In the genomic region with DNA sequence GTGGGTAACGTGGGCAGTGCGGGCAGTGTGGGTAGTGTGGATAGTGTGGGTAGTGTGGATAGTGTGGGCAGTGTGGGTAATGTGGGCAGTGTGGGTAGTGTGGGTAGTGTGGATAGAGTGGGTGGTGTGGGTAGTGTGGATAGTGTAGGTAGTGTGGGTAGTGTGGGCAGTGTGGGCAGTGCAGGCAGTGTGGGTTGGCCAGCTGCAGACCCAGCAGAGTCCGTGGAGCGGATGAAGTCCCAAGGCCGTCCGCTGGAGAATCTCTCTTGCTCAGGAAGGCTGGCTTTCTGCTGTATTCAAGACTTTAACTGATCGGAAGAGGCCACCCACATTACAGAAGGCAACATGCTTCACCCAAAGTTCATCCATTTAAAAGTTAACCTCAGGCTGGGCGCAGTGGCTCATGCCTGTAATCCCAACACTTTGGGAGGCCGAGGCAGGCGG, we compare ENCODE assay signal across 23 cellular contexts. TPM values are rescaled to one million over a fixed set of nuclear protein-coding genes. Genes with fewer than 3 reads are reported as not detected.
"Had no signal": no experiment of that assay in that cellular context is flagged by ENCODE, and none has a peak within 500 bp of the region (broad histone marks: within the 10 kb centered on the region; RNA-seq: fewer than 3 reads in every experiment).

No MANE protein-coding gene starts in this region.

- ATAC-seq: gastroesophageal sphincter; heart right ventricle; left cardiac atrium; naive thymus-derived CD8-positive, alpha-beta T cell; right cardiac atrium; stimulated activated naive CD8-positive, alpha-beta T cell treated with anti-CD3 and anti-CD28 coated beads, Interleukin-15, Interleukin-2, amounts not matched to agents 100 U/mL and 50 U/mL, for 24 hours; WTC11 had no signal

- H3K4me1 Mint-ChIP-seq: activated CD4-positive, alpha-beta memory T cell treated with anti-CD3 and anti-CD28 coated beads, Interleukin-2, amount 10 ng/mL, durations not matched to agents 7 days and 5 days; activated naive CD8-positive, alpha-beta T cell treated with anti-CD3 and anti-CD28 coated beads, Interleukin-2, amount 10 ng/mL, durations not matched to agents 7 days and 5 days; WTC11 had no signal

- H3K9me3 ChIP-seq: gastroesophageal sphincter, heart right ventricle, prostate gland had no signal

- H3K36me3 ChIP-seq: brain microvascular endothelial cell, gastroesophageal sphincter, heart right ventricle, prostate gland had no signal

- H3K36me3 Mint-ChIP-seq: activated naive CD8-positive, alpha-beta T cell treated with anti-CD3 and anti-CD28 coated beads, Interleukin-2, amount 10 ng/mL, durations not matched to agents 7 days and 5 days; naive thymus-derived CD8-positive, alpha-beta T cell; type B pancreatic cell; WTC11 had no signal

- H3K4me2 ChIP-seq: smooth muscle cell had no signal

- H3K27ac ChIP-seq: brain microvascular endothelial cell, gastroesophageal sphincter, heart right ventricle, prostate gland had no signal

- H3K4me1 ChIP-seq: prostate gland had no signal

- H3K27ac Mint-ChIP-seq: activated CD4-positive, alpha-beta memory T cell treated with anti-CD3 and anti-CD28 coated beads, Interleukin-2, amount 10 ng/mL, durations not matched to agents 7 days and 5 days; dendritic cell treated with granulocyte-macrophage colony-stimulating factor and Interleukin-4, amounts not matched to agents 40 ng/mL and 50 ng/mL, for 4 days; endodermal cell; naive thymus-derived CD8-positive, alpha-beta T cell; type B pancreatic cell; WTC11 had no signal

- H3K9me3 Mint-ChIP-seq: activated CD4-positive, alpha-beta memory T cell treated with anti-CD3 and anti-CD28 coated beads, Interleukin-2, amount 10 ng/mL, durations not matched to agents 7 days and 5 days; dendritic cell treated with granulocyte-macrophage colony-stimulating factor and Interleukin-4, amounts not matched to agents 40 ng/mL and 50 ng/mL, for 4 days; endodermal cell; naive thymus-derived CD8-positive, alpha-beta T cell; type B pancreatic cell; WTC11 had no signal

- DNase-seq: activated CD4-positive, alpha-beta memory T cell treated with anti-CD3 and anti-CD28 coated beads, Interleukin-2, amount 10 ng/mL, durations not matched to agents 7 days and 5 days; activated CD4-positive, alpha-beta T cell treated with anti-CD3 and anti-CD28 coated beads for 4 hours; activated CD8-positive, alpha-beta memory T cell treated with anti-CD3 and anti-CD28 coated beads, Interleukin-2, amount 50 U/mL, for 4 hours; activated naive CD4-positive, alpha-beta T cell; activated naive CD8-positive, alpha-beta T cell treated with anti-CD3 and anti-CD28 coated beads, Interleukin-2, amount 10 ng/mL, durations not matched to agents 7 days and 5 days; anterior cingulate cortex; brain microvascular endothelial cell; heart right ventricle; left cardiac atrium; naive thymus-derived CD8-positive, alpha-beta T cell; right cardiac atrium; stimulated activated CD4-positive, alpha-beta T cell treated with anti-CD3 and anti-CD28 coated beads, Interleukin-4, amount 100 ng/mL, for 4 hours; stimulated activated naive CD8-positive, alpha-beta T cell treated with anti-CD3 and anti-CD28 coated beads, Interleukin-15, Interleukin-2, amounts not matched to agents 100 U/mL and 50 U/mL, for 24 hours; T-helper 2 cell had no signal

- H3K4me3 ChIP-seq: gastroesophageal sphincter, heart right ventricle, prostate gland, smooth muscle cell had no signal

- H3K4me3 Mint-ChIP-seq: activated CD4-positive, alpha-beta memory T cell treated with anti-CD3 and anti-CD28 coated beads, Interleukin-2, amount 10 ng/mL, durations not matched to agents 7 days and 5 days; activated naive CD8-positive, alpha-beta T cell treated with anti-CD3 and anti-CD28 coated beads, Interleukin-2, amount 10 ng/mL, durations not matched to agents 7 days and 5 days; dendritic cell treated with granulocyte-macrophage colony-stimulating factor and Interleukin-4, amounts not matched to agents 40 ng/mL and 50 ng/mL, for 4 days; endodermal cell; naive thymus-derived CD8-positive, alpha-beta T cell; type B pancreatic cell; WTC11 had no signal

RNA-seq across cellular contexts. Expression of gene KRTAP5-6, which starts 26.0 kb away (rescaled TPM):
- total RNA-seq: activated CD4-positive, alpha-beta memory T cell treated with anti-CD3 and anti-CD28 coated beads, Interleukin-2, amount 10 ng/mL, durations not matched to agents 7 days and 5 days; activated naive CD8-positive, alpha-beta T cell treated with anti-CD3 and anti-CD28 coated beads, Interleukin-2, amount 10 ng/mL, durations not matched to agents 7 days and 5 days; endodermal cell; epithelial cell of proximal tubule; gastroesophageal sphincter; heart right ventricle; left cardiac atrium; mucosa of gallbladder; naive thymus-derived CD8-positive, alpha-beta T cell; prostate gland; right cardiac atrium; smooth muscle cell had no signal
- polyA plus RNA-seq: heart right ventricle; naive thymus-derived CD8-positive, alpha-beta T cell; right cardiac atrium; smooth muscle cell had no signal

RNA-seq across cellular contexts. Expression of gene KRTAP5-5, which starts 41.4 kb away (rescaled TPM):
- total RNA-seq: activated CD4-positive, alpha-beta memory T cell treated with anti-CD3 and anti-CD28 coated beads, Interleukin-2, amount 10 ng/mL, durations not matched to agents 7 days and 5 days; activated naive CD8-positive, alpha-beta T cell treated with anti-CD3 and anti-CD28 coated beads, Interleukin-2, amount 10 ng/mL, durations not matched to agents 7 days and 5 days; endodermal cell; epithelial cell of proximal tubule; gastroesophageal sphincter; heart right ventricle; left cardiac atrium; naive thymus-derived CD8-positive, alpha-beta T cell; prostate gland; right cardiac atrium; smooth muscle cell; WTC11 had no signal
- polyA plus RNA-seq: heart right ventricle; naive thymus-derived CD8-positive, alpha-beta T cell; right cardiac atrium; smooth muscle cell had no signal

RNA-seq across cellular contexts. Expression of gene KRTAP5-4, which starts 49.0 kb away (rescaled TPM):
- total RNA-seq: activated CD4-positive, alpha-beta memory T cell treated with anti-CD3 and anti-CD28 coated beads, Interleukin-2, amount 10 ng/mL, durations not matched to agents 7 days and 5 days; activated naive CD8-positive, alpha-beta T cell treated with anti-CD3 and anti-CD28 coated beads, Interleukin-2, amount 10 ng/mL, durations not matched to agents 7 days and 5 days; endodermal cell; epithelial cell of proximal tubule; gastroesophageal sphincter; heart right ventricle; left cardiac atrium; mucosa of gallbladder; naive thymus-derived CD8-positive, alpha-beta T cell; prostate gland; right cardiac atrium; smooth muscle cell; WTC11 had no signal
- polyA plus RNA-seq: heart right ventricle; naive thymus-derived CD8-positive, alpha-beta T cell; right cardiac atrium; smooth muscle cell had no signal
